In the genomic region with DNA sequence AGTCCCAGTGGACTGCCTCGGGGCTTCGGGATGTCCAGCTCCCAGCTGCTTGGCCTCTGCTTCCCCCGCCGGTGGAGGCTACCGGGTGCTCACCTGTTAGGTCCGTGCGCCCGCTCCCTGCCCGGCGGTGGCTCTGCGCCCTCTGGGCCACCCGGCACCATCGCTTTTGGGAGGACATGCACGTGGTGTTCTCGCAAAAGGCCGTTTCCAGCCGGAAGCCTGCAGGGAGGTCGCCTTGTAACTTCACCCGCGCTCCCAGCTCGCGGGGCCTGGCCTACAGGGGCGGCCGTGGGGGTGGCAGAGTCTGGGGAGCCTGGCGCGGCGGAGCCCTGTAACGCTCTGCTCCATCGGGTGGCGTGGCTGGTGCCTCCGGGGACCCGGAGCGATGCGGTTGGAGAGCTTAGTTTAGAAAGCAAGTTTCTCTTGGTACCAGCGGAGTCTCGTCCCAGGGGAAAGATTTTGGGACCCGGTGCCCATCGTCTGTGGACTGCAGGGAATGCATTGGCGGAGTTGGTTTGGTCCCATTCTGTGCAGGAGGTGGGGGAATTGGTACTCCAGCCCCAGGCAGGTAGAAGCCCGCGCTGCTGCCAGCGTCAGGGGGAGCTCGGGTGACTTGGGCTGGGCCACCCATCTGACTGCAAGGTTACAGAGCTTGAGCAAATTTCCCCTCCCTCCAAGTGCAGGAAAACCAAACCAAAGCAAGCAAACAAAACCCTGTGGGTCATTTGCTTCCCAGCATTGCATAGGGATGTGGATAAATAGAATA, we compare ENCODE assay signal across 8 cellular contexts. TPM values are rescaled to one million over a fixed set of nuclear protein-coding genes. Genes with fewer than 3 reads are reported as not detected.
A peak's percentile ranks its signal among the peaks of the same experiment; 100 is the strongest.
DNase-seq lines count a peak whose midpoint lies in the region; ATAC-seq and TF ChIP-seq lines count a peak whose summit lies in the region.

No MANE protein-coding gene starts in this region.

- H2AFZ ChIP-seq in H9 (ENCODE audit: low read length), result no peak overlapping the region

- H3K23ac ChIP-seq in H9 (ENCODE audit: insufficient read length, low read depth, low read length), result no peak overlapping the region

- CTCF ChIA-PET in activated CD8-positive, alpha-beta T cell treated with anti-CD3 and anti-CD28 coated beads for 36 hours (lab: Charles Lee), result interaction anchor here (0.7 to 2.6 kb wide), 15 partner anchors 14 to 140 kb away, joined by 3 to 14 read pairs (median 3); no protein-coding TSS in a partner anchor

- H3K27me3 Mint-ChIP-seq in H9 (ENCODE audit: low read depth) (peaks cover 12% of the 10 kb centered on the region), naive B cell (peaks cover 23 to 40% (median 25%) of the 10 kb centered on the region in 3 donors)
- no peaks in the 10 kb centered on the region for H3K27me3 Mint-ChIP-seq in activated CD8-positive, alpha-beta T cell treated with anti-CD3 and anti-CD28 coated beads for 36 hours
- H3K27me3 Mint-ChIP-seq in stimulated activated naive CD8-positive, alpha-beta T cell treated with anti-CD3 and anti-CD28 coated beads, Interleukin-15, Interleukin-2, amounts not matched to agents 100 ng/mL and 50 ng/mL, for 24 hours, result peaks cover 11% of the 10 kb centered on the region

- H2BK120ac ChIP-seq in H9 (ENCODE audit: low read depth, low read length, poor library complexity, severe bottlenecking), result no peak overlapping the region

- peaks cover 12% of the 10 kb centered on the region for H3K23me2 ChIP-seq in H9 (ENCODE audit: insufficient read length, low read depth, low read length, poor library complexity, severe bottlenecking)

- peak; percentile 63 for ATAC-seq in activated CD8-positive, alpha-beta T cell treated with anti-CD3 and anti-CD28 coated beads for 36 hours
- peak; percentile 38 to 44 for ATAC-seq in naive B cell (ENCODE audit: low read depth in 2 of 2)

- H3K27ac Mint-ChIP-seq in H9 (peak overlapping the region in 1 of 3 experiments; percentile 73; a peak in 1 of 7 replicates), naive B cell (peak overlapping the region in 2 of 6 donors; percentile 67 to 71)
- peak overlapping the region; percentile 74 for H3K27ac Mint-ChIP-seq in activated CD8-positive, alpha-beta T cell treated with anti-CD3 and anti-CD28 coated beads for 36 hours
- peak overlapping the region; percentile 49 for H3K27ac Mint-ChIP-seq in stimulated activated naive CD8-positive, alpha-beta T cell treated with anti-CD3 and anti-CD28 coated beads, Interleukin-15, Interleukin-2, amounts not matched to agents 100 ng/mL and 50 ng/mL, for 24 hours

- H3K27me3 ChIP-seq in H9 (ENCODE audit: insufficient read depth, low read length), result no peaks in the 10 kb centered on the region

- peak overlapping the region; percentile 70 for H3K4me3 ChIP-seq in epithelial cell of esophagus (ENCODE audit: low read length)

- WGBS in H9 (ENCODE audit: extremely low coverage, insufficient read length, low lambda C conversion rate), result no CpG with 5 or more reads among the region's 43 CpGs

- no peak overlapping the region for H3K56ac ChIP-seq in H9 (ENCODE audit: insufficient read length, low read depth, low read length)

- H2BK5ac ChIP-seq in H9 (ENCODE audit: insufficient read length, low read length), result no peak overlapping the region

- DNase-seq in GM10266 (ENCODE audit: extremely low spot score) (peak; percentile 36), H9 (peak; percentile 51), NCI-H1092 (lab: John Stamatoyannopoulos, UW) (peak; percentile 25), epithelial cell of esophagus (ENCODE audit: low read depth) (no peak), naive B cell (peak; percentile 14), NCI-H446 treated with DMSO at 0.1 percent for 48 hours (lab: John Stamatoyannopoulos, UW) (no peak)
- DNase-seq in activated CD8-positive, alpha-beta T cell treated with anti-CD3 and anti-CD28 coated beads for 36 hours, result peak; percentile 55

- peak overlapping the region; percentile 31 for H3K9ac ChIP-seq in H9 (ENCODE audit: extremely low read depth, insufficient read length, low read length)

- H2AK5ac ChIP-seq in H9 (ENCODE audit: insufficient read length, low read length), result no peak overlapping the region

- H2BK12ac ChIP-seq in H9 (ENCODE audit: insufficient read length, low read depth, low read length), result no peak overlapping the region

- peak overlapping the region; percentile 83 for H3K4me3 Mint-ChIP-seq in H9
- peak overlapping the region; percentile 89 for H3K4me3 Mint-ChIP-seq in activated CD8-positive, alpha-beta T cell treated with anti-CD3 and anti-CD28 coated beads for 36 hours
- peak overlapping the region; percentile 70 to 92 (median 84) for H3K4me3 Mint-ChIP-seq in naive B cell
- H3K4me3 Mint-ChIP-seq in stimulated activated naive CD8-positive, alpha-beta T cell treated with anti-CD3 and anti-CD28 coated beads, Interleukin-15, Interleukin-2, amounts not matched to agents 100 ng/mL and 50 ng/mL, for 24 hours, result peak overlapping the region; percentile 89

- H4K91ac ChIP-seq in H9 (ENCODE audit: insufficient read length, low read depth, low read length), result no peak overlapping the region

- H3K9me3 ChIP-seq in H9 (ENCODE audit: control insufficient read depth, low read depth, low read length), result no peaks in the 10 kb centered on the region

- POLR2A ChIA-PET in activated CD8-positive, alpha-beta T cell treated with anti-CD3 and anti-CD28 coated beads for 36 hours (lab: Charles Lee), result interaction anchor here (0.5 to 2.2 kb wide), 16 partner anchors 8 to 114 kb away, joined by 3 to 22 read pairs (median 4); no protein-coding TSS in a partner anchor

- no peak for TF ChIP-seq CTCF in GM10266 (IDR thresholded peaks at IDR 0.05; ENCODE audit: control insufficient read depth, insufficient read depth, low read depth, missing control alignments)
- no peak for TF ChIP-seq CTCF in H9 (conservative IDR thresholded peaks at IDR 0.05)
- no peak for TF ChIP-seq CTCF in activated CD8-positive, alpha-beta T cell treated with anti-CD3 and anti-CD28 coated beads for 36 hours (IDR thresholded peaks at IDR 0.05)
- TF ChIP-seq CTCF in epithelial cell of esophagus (IDR thresholded peaks at IDR 0.05; ENCODE audit: insufficient read depth, low read depth, low read length, missing control alignments), result no peak

- H3K4me1 ChIP-seq in H9 (ENCODE audit: insufficient read depth, low read length), result peaks cover 5% of the 10 kb centered on the region; the same call in 1 of the 2 replicates

- no peak overlapping the region for H3T11ph ChIP-seq in H9 (ENCODE audit: low read length)

- peaks cover 3 to 10% (median 7%) of the 10 kb centered on the region in 3 experiments; a peak in 6 of 7 replicates for H3K36me3 Mint-ChIP-seq in H9 (ENCODE audit: insufficient read depth in 1 of 3, low read depth in 3 of 3)
- H3K36me3 Mint-ChIP-seq in activated CD8-positive, alpha-beta T cell treated with anti-CD3 and anti-CD28 coated beads for 36 hours (ENCODE audit: low read depth), result peaks cover 13% of the 10 kb centered on the region
- no peaks in the 10 kb centered on the region for H3K36me3 Mint-ChIP-seq in naive B cell
- H3K36me3 Mint-ChIP-seq in stimulated activated naive CD8-positive, alpha-beta T cell treated with anti-CD3 and anti-CD28 coated beads, Interleukin-15, Interleukin-2, amounts not matched to agents 100 ng/mL and 50 ng/mL, for 24 hours (ENCODE audit: low read depth), result peaks cover 13% of the 10 kb centered on the region

- peaks cover 5% of the 10 kb centered on the region for H3K79me1 ChIP-seq in H9 (ENCODE audit: insufficient read depth, low read depth, low read length, poor library complexity, severe bottlenecking)

- H3K27ac ChIP-seq in H9 (ENCODE audit: insufficient read length, low read depth, low read length), result no peak overlapping the region

- H3K9me3 Mint-ChIP-seq in H9 (no peaks in the 10 kb centered on the region), naive B cell (no peaks in the 10 kb centered on the region)
- H3K9me3 Mint-ChIP-seq in activated CD8-positive, alpha-beta T cell treated with anti-CD3 and anti-CD28 coated beads for 36 hours, result no peaks in the 10 kb centered on the region
- no peaks in the 10 kb centered on the region for H3K9me3 Mint-ChIP-seq in stimulated activated naive CD8-positive, alpha-beta T cell treated with anti-CD3 and anti-CD28 coated beads, Interleukin-15, Interleukin-2, amounts not matched to agents 100 ng/mL and 50 ng/mL, for 24 hours

- peaks cover 3% of the 10 kb centered on the region for H4K20me1 ChIP-seq in H9 (ENCODE audit: control insufficient read depth, insufficient read depth, insufficient read length)

- H3K79me2 ChIP-seq in H9 (ENCODE audit: insufficient read depth, low read length), result peaks cover 19% of the 10 kb centered on the region; the same call in 1 of the 2 replicates

- H2BK20ac ChIP-seq in H9 (ENCODE audit: low read depth, low read length, poor library complexity, severe bottlenecking), result no peak overlapping the region

- H3K18ac ChIP-seq in H9 (ENCODE audit: insufficient read length, low read depth, low read length), result peak overlapping the region; percentile 61

- H3K4me1 Mint-ChIP-seq in H9 (peaks cover 37 to 40% of the 10 kb centered on the region in 2 experiments), naive B cell (peaks cover 10 to 23% (median 20%) of the 10 kb centered on the region in 3 donors)
- H3K4me1 Mint-ChIP-seq in activated CD8-positive, alpha-beta T cell treated with anti-CD3 and anti-CD28 coated beads for 36 hours (ENCODE audit: low read depth), result peaks cover 24% of the 10 kb centered on the region
- peaks cover 15% of the 10 kb centered on the region for H3K4me1 Mint-ChIP-seq in stimulated activated naive CD8-positive, alpha-beta T cell treated with anti-CD3 and anti-CD28 coated beads, Interleukin-15, Interleukin-2, amounts not matched to agents 100 ng/mL and 50 ng/mL, for 24 hours (ENCODE audit: low read depth)

- no peak overlapping the region for H2BK15ac ChIP-seq in H9 (ENCODE audit: low read depth, low read length)

- H3K4me2 ChIP-seq in H9 (ENCODE audit: insufficient read depth, insufficient read length, low read length), result peak overlapping the region; percentile 97

- H3K4ac ChIP-seq in H9 (ENCODE audit: low read depth, low read length), result no peak overlapping the region

- H4K5ac ChIP-seq in H9 (ENCODE audit: insufficient read length, low read depth, low read length), result no peak overlapping the region

- peak overlapping the region; percentile 42 for H3K14ac ChIP-seq in H9 (ENCODE audit: insufficient read depth, low read length)

- intact Hi-C loops in activated CD8-positive, alpha-beta T cell treated with anti-CD3 and anti-CD28 coated beads for 36 hours (cut with micrococcal nuclease), result loop anchor here (5.0 kb wide), 1 partner anchor 64 kb away; no protein-coding TSS in a partner anchor

- H4K8ac ChIP-seq in H9 (replicated peaks; ENCODE audit: insufficient read length, low read depth, low read length), result no peak overlapping the region

RNA-seq across cellular contexts. Expression of gene SPATA13, which starts 0.7 kb away (rescaled TPM):
- total RNA-seq in H9 (2021), result 12.6 and 14.1 TPM in 2 replicates
- 10 to 100 TPM; 47.0 to 47.4 TPM for total RNA-seq in activated CD8-positive, alpha-beta T cell treated with anti-CD3 and anti-CD28 coated beads for 36 hours
- polyA plus RNA-seq in naive B cell (ENCODE audit: low read depth in 6 of 6), result 1 to 10 TPM in 5 of 6 donors, not detected in 1; 2.2 to 8.3 (median 5.3) TPM

Comparison
In these comparisons a context has a peak if more than half of its experiments do, and no peak if none do; other contexts are left out.
1. DNase-seq: peak in GM10266 (single experiment), H9 (single experiment), NCI-H1092 (single experiment), activated CD8-positive, alpha-beta T cell treated with anti-CD3 and anti-CD28 coated beads for 36 hours (single experiment) and naive B cell (single experiment); none in epithelial cell of esophagus (single experiment) and NCI-H446 treated with DMSO at 0.1 percent for 48 hours (single experiment).
2. Peak in every context shown above with its lines, with median percentiles within 50 percentile points of each other: H3K4me3 Mint-ChIP-seq.